21 cellular contexts compared by ENCODE assay signal in genomic region chr16:3008749-3009088, GRCh38. TPM values are rescaled to one million over a fixed set of nuclear protein-coding genes. Genes with fewer than 3 reads are reported as not detected.
DNase-seq lines count a peak whose midpoint lies in the region; ATAC-seq, FAIRE-seq and TF ChIP-seq lines count a peak whose summit lies in the region.
"Had no signal": no experiment of that assay in that cellular context is flagged by ENCODE, and none has a peak within 500 bp of the region (broad histone marks: within the 10 kb centered on the region; RNA-seq: fewer than 3 reads in every experiment).

No MANE protein-coding gene starts in this region.

- H3K27ac Mint-ChIP-seq in Caco-2 (ENCODE audit: unreplicated experiment): peak overlapping the region; percentile 94

- peaks cover 18% of the 10 kb centered on the region for H3K4me1 Mint-ChIP-seq in Caco-2 (ENCODE audit: low read depth, unreplicated experiment)

- peak overlapping the region; percentile 87; the same call in 1 of the 2 replicates for H4K8ac ChIP-seq in H1 (ENCODE audit: extremely low read depth, insufficient read depth, low read length)
- no peak overlapping the region for H4K8ac ChIP-seq in neuronal stem cell (ENCODE audit: low read depth, low read length)

- peaks cover 0 to 6% of the 10 kb centered on the region in 2 experiments; a peak in 1 of 4 replicates for H3K79me2 ChIP-seq in H1 (ENCODE audit: control insufficient read depth in 1 of 2, insufficient read depth in 2 of 2, low read length in 2 of 2)

- no peak overlapping the region for H3K14ac ChIP-seq in H1 (ENCODE audit: insufficient read length)
- peak overlapping the region; percentile 47 for H3K14ac ChIP-seq in neuronal stem cell (ENCODE audit: low read length)

- H3K4me3 Mint-ChIP-seq in Caco-2 (ENCODE audit: unreplicated experiment): peak overlapping the region; percentile 70

- ATAC-seq in GM21529 (IDR thresholded peaks at IDR 0.05; ENCODE audit: unreplicated experiment) (no peak), GM18868 (IDR thresholded peaks at IDR 0.05; ENCODE audit: unreplicated experiment) (no peak)
- ATAC-seq: sciatic nerve had no signal

- H2AFZ ChIP-seq in H1 (ENCODE audit: low read length) (no peak overlapping the region), neuronal stem cell (ENCODE audit: low read length) (no peak overlapping the region)

- H3K79me1 ChIP-seq in H1 (ENCODE audit: low read depth, low read length) (no peaks in the 10 kb centered on the region; the same call in 1 of the 2 replicates), neuronal stem cell (ENCODE audit: low read depth, low read length) (no peaks in the 10 kb centered on the region)

- DNase-seq in Caco-2 (peak in 1 of 2 experiments; percentile 87), NB4 (ENCODE audit: low read depth) (peak; percentile 41), H1 (ENCODE audit: low read depth in 1 of 2, low spot score in 2 of 2) (no peak), neuronal stem cell (ENCODE audit: low spot score) (no peak), activated gamma-delta T cell treated with Interleukin-2 at 50 U/mL for 16 hours (no peak), NCI-H1048 (lab: John Stamatoyannopoulos, UW) (no peak)
- DNase-seq: activated CD4-positive, alpha-beta T cell treated with anti-CD3 and anti-CD28 coated beads for 1 hour; cortex of kidney; DMS153; kidney; midbrain; MM.1S had no signal

- TF ChIP-seq RAD21 in H1 (IDR thresholded peaks at IDR 0.05 in 1 of 2, conservative IDR thresholded peaks at IDR 0.05 in 1 of 2; ENCODE audit: low read depth in 2 of 2, low read length in 2 of 2): no peak

- no TSS peak for BruUV-seq in Caco-2 (replicated peaks; lab: Mats Ljungman, UMichigan)

- peaks cover 27% of the 10 kb centered on the region for H3K23me2 ChIP-seq in H1 (ENCODE audit: low read depth, low read length)

- peak overlapping the region; percentile 94 for H4K5ac ChIP-seq in H1 (ENCODE audit: insufficient read length, low read depth, low read length)

- no peak for TF ChIP-seq POLR2A in NB4 (IDR thresholded peaks at IDR 0.05; ENCODE audit: extremely low read depth, insufficient read length)
- no peak for TF ChIP-seq POLR2A in H1 (IDR thresholded peaks at IDR 0.05; ENCODE audit: control extremely low read depth in 1 of 2, low read depth in 2 of 2, low read length in 2 of 2)

- no peaks in the 10 kb centered on the region for H3K27me3 Mint-ChIP-seq in Caco-2 (ENCODE audit: insufficient read depth, unreplicated experiment)

- peak overlapping the region; percentile 62; the same call in 1 of the 2 replicates for H2BK20ac ChIP-seq in H1 (ENCODE audit: low read length)

- H3K36me3 ChIP-seq in Caco-2 (ENCODE audit: control insufficient read depth, insufficient read depth, low read length) (no peaks in the 10 kb centered on the region), H1 (ENCODE audit: control insufficient read depth in 2 of 4, insufficient read depth in 4 of 4, low read length in 3 of 4) (peaks cover 0 to 3% (median 0%) of the 10 kb centered on the region in 4 experiments; a peak in 1 of 8 replicates), neuronal stem cell (replicated peaks in 1 of 2; ENCODE audit: control insufficient read depth in 2 of 2, insufficient read depth in 2 of 2, low read length in 2 of 2) (no peaks in the 10 kb centered on the region)
- H3K36me3 ChIP-seq: ascending aorta, esophagus muscularis mucosa, HAP-1, thoracic aorta had no signal

- H3K18ac ChIP-seq in H1 (ENCODE audit: extremely low read depth, low read length): peak overlapping the region; percentile 100
- H3K18ac ChIP-seq in neuronal stem cell (ENCODE audit: low read length): peak overlapping the region; percentile 52

- H4K91ac ChIP-seq in H1 (replicated peaks; ENCODE audit: insufficient read length, low read length) (peak overlapping the region; percentile 99), neuronal stem cell (ENCODE audit: low read depth, low read length, poor library complexity) (no peak overlapping the region)

- H3K4me2 ChIP-seq in H1 (ENCODE audit: insufficient read depth in 1 of 2, low read depth in 2 of 2, low read length in 2 of 2): peak overlapping the region; percentile 84 to 88
- H3K4me2 ChIP-seq in neuronal stem cell (ENCODE audit: insufficient read depth, low read length, poor library complexity, severe bottlenecking): no peak overlapping the region

- WGBS in H1 (ENCODE audit: extremely low coverage in 1 of 2, insufficient coverage in 1 of 2, insufficient read length in 1 of 2, insufficient replicate concordance in 2 of 2, low coverage in 1 of 2, low lambda C conversion rate in 2 of 2, missing lambda C conversion rate in 1 of 2), 2 experiments: 13% methylated on average over 6 of the region's 6 CpGs; no CpG with 5 or more reads in 1 of the 2 experiments
- no CpG with 5 or more reads among the region's 6 CpGs for WGBS in neuronal stem cell (ENCODE audit: extremely low coverage in 2 of 2, insufficient read length in 2 of 2, insufficient replicate concordance in 1 of 2), 2 donors

- H3K27ac ChIP-seq in H1 (ENCODE audit: low read depth, low read length): peak overlapping the region; percentile 96
- no peak overlapping the region for H3K27ac ChIP-seq in neuronal stem cell (replicated peaks; ENCODE audit: low read length)
- H3K27ac ChIP-seq: ascending aorta, esophagus muscularis mucosa, thoracic aorta had no signal

- H2BK15ac ChIP-seq in H1 (ENCODE audit: low read length) (no peak overlapping the region), neuronal stem cell (ENCODE audit: low read length) (no peak overlapping the region)

- peaks cover 74% of the 10 kb centered on the region for H3K4me1 ChIP-seq in Caco-2
- H3K4me1 ChIP-seq in H1 (replicated peaks in 1 of 4; ENCODE audit: control insufficient read depth in 3 of 4, insufficient read depth in 4 of 4, low read length in 3 of 4): peaks cover 20 to 63% (median 54%) of the 10 kb centered on the region in 4 experiments
- peaks cover 19 to 25% of the 10 kb centered on the region in 2 donors for H3K4me1 ChIP-seq in neuronal stem cell (ENCODE audit: control insufficient read depth in 2 of 2, insufficient read depth in 1 of 2, low read depth in 1 of 2, low read length in 2 of 2)

- peaks cover 2 to 8% of the 10 kb centered on the region in 2 experiments for H4K20me1 ChIP-seq in H1 (replicated peaks in 1 of 2; ENCODE audit: control insufficient read depth in 1 of 2, insufficient read depth in 2 of 2, low read length in 2 of 2)

- no peak overlapping the region for H3K4me3 ChIP-seq in Caco-2 (ENCODE audit: low read depth, low read length)
- no peak overlapping the region for H3K4me3 ChIP-seq in NB4 (ENCODE audit: low read depth, low read length)
- peak overlapping the region; percentile 0 to 52 (median 39); a peak in 6 of 8 replicates for H3K4me3 ChIP-seq in H1 (ENCODE audit: extremely low read depth in 1 of 4, insufficient read depth in 2 of 4, low read depth in 3 of 4, low read length in 4 of 4)
- H3K4me3 ChIP-seq in neuronal stem cell (ENCODE audit: low read length in 2 of 2): no peak overlapping the region
- H3K4me3 ChIP-seq: ascending aorta, HAP-1 had no signal

- TF ChIP-seq CTCF in Caco-2 (IDR thresholded peaks at IDR 0.05; ENCODE audit: insufficient read depth in 1 of 2, low read depth in 1 of 2, low read length in 1 of 2, severe bottlenecking in 1 of 2, unreplicated experiment in 1 of 2) (no peak), NB4 (IDR thresholded peaks at IDR 0.05; ENCODE audit: low read depth, low read length) (no peak), H1 (IDR thresholded peaks at IDR 0.05; ENCODE audit: control extremely low read depth in 1 of 3, insufficient read depth in 1 of 3, low read depth in 1 of 3, low read length in 3 of 3) (no peak)

- H2AK5ac ChIP-seq in H1 (ENCODE audit: low read depth, low read length) (peak overlapping the region; percentile 94), neuronal stem cell (ENCODE audit: low read depth, low read length) (peak overlapping the region; percentile 40)

- CTCF ChIA-PET in Caco-2 (lab: Charles Lee): interaction anchor here (1.3 to 2.7 kb wide), 2 partner anchors 19 to 23 kb away, joined by 3 to 14 read pairs; no protein-coding TSS in a partner anchor
- CTCF ChIA-PET in H1 (lab: Charles Lee; ENCODE audit: partially characterized antibody): interaction anchor here (1.0 to 17.3 kb wide), 2 partner anchors 20 to 121 kb away, joined by 3 to 639 read pairs; partner anchors contain the start of genes BICDL2, CLDN6, HCFC1R1 and THOC6

- H3K4ac ChIP-seq in H1 (replicated peaks; ENCODE audit: insufficient read length, low read depth, low read length): peak overlapping the region; percentile 79
- H3K4ac ChIP-seq in neuronal stem cell (ENCODE audit: low read length): no peak overlapping the region

- POLR2A ChIA-PET in Caco-2 (lab: Charles Lee): interaction anchor here (1.2 to 6.5 kb wide), 3 partner anchors 11 to 19 kb away, joined by 4 to 83 read pairs (median 34); partner anchors contain the start of genes HCFC1R1, THOC6 and TNFRSF12A
- POLR2A ChIA-PET in H1 (lab: Charles Lee; ENCODE audit: partially characterized antibody): interaction anchor here (1.3 to 35.7 kb wide), 15 partner anchors 8 to 90 kb away, joined by 3 to 1808 read pairs (median 13); partner anchors contain the start of genes BICDL2, CLDN6, CLDN9 and HCFC1R1

- H2BK12ac ChIP-seq in H1 (ENCODE audit: low read depth, low read length) (peak overlapping the region; percentile 94), neuronal stem cell (ENCODE audit: low read length) (no peak overlapping the region)

- TF ChIP-seq EP300 in H1 (IDR thresholded peaks at IDR 0.05; ENCODE audit: borderline replicate concordance in 1 of 2, low read depth in 2 of 2, low read length in 2 of 2): no peak

- H2BK5ac ChIP-seq in H1 (ENCODE audit: low read depth, low read length) (peak overlapping the region; percentile 97), neuronal stem cell (ENCODE audit: low read length) (no peak overlapping the region)

- FAIRE-seq in H1 (lab: Jason Lieb, UNC): no peak
- FAIRE-seq: kidney had no signal

- no peaks in the 10 kb centered on the region for H3K27me3 ChIP-seq in Caco-2 (replicated peaks; ENCODE audit: control insufficient read depth, insufficient read depth, low read length)
- H3K27me3 ChIP-seq in H1 (replicated peaks in 1 of 4; ENCODE audit: control insufficient read depth in 3 of 4, extremely low read depth in 1 of 4, insufficient read depth in 3 of 4, low read length in 3 of 4): no peaks in the 10 kb centered on the region; a peak in 1 of 7 replicates
- peaks cover 31 to 82% (median 74%) of the 10 kb centered on the region in 3 experiments for H3K27me3 ChIP-seq in neuronal stem cell (ENCODE audit: control insufficient read depth in 3 of 3, insufficient read depth in 3 of 3, low read depth in 1 of 3, low read length in 3 of 3)

- no peaks in the 10 kb centered on the region for H3K9me3 Mint-ChIP-seq in Caco-2 (ENCODE audit: unreplicated experiment)

- peak overlapping the region; percentile 88 for H3K56ac ChIP-seq in H1 (replicated peaks; ENCODE audit: insufficient read length, low read depth, low read length)

- H3K36me3 Mint-ChIP-seq in Caco-2 (ENCODE audit: insufficient read depth, unreplicated experiment): peaks cover 30% of the 10 kb centered on the region

- H3K9me3 ChIP-seq in Caco-2 (no peaks in the 10 kb centered on the region), H1 (ENCODE audit: insufficient read depth in 2 of 2, low read depth in 1 of 2, low read length in 1 of 2) (no peaks in the 10 kb centered on the region), neuronal stem cell (replicated peaks in 1 of 2; ENCODE audit: control insufficient read depth in 2 of 2, insufficient read depth in 1 of 2, low read depth in 1 of 2, low read length in 2 of 2) (no peaks in the 10 kb centered on the region)
- H3K9me3 ChIP-seq: ascending aorta, esophagus muscularis mucosa, HAP-1, thoracic aorta had no signal

- peak overlapping the region; percentile 96 for H2BK120ac ChIP-seq in H1 (replicated peaks; ENCODE audit: low read depth, low read length)
- H2BK120ac ChIP-seq in neuronal stem cell (ENCODE audit: low read depth, low read length): no peak overlapping the region

- H3K23ac ChIP-seq in H1 (ENCODE audit: insufficient read length): no peak overlapping the region
- H3K23ac ChIP-seq in neuronal stem cell (ENCODE audit: low read depth, low read length, poor library complexity): peak overlapping the region; percentile 25

- H3K9ac ChIP-seq in H1 (replicated peaks in 1 of 4; ENCODE audit: extremely low read depth in 1 of 4, low read depth in 3 of 4, low read length in 3 of 4) (peak overlapping the region in 2 of 4 experiments; percentile 15 to 54; a peak in 4 of 7 replicates), neuronal stem cell (ENCODE audit: low read depth, low read length, poor library complexity) (no peak overlapping the region)

- intact Hi-C loops in Caco-2 (cut with micrococcal nuclease; ENCODE audit: unreplicated experiment): no loop called here

RNA-seq across cellular contexts. Expression of gene CLDN9, which starts 4.0 kb away (rescaled TPM):
- 0.79 and 0.91 TPM in 2 replicates for total RNA-seq in Caco-2 (2022)
- 0.60 and 0.77 TPM in 2 replicates for total RNA-seq in H1 (2021; fragmentation: NEBNext Ultra II Directional; extraction: Animal tissue kit (Norgen Biotek cat#: 25700))
- polyA plus RNA-seq in H1 (2011; rRNA removed): 0.89 and 2.2 TPM in 2 replicates
- polyA plus RNA-seq in H1 (2011; cell fraction: cytosol; rRNA removed): 1.1 TPM
- polyA plus RNA-seq in H1 (2011; cell fraction: nucleus; rRNA removed): 1.5 TPM
- 0.88 to 1.4 TPM (median 1.3 TPM) in 4 replicates for polyA plus RNA-seq in H1 (2012, experiment 1 of 2)
- polyA plus RNA-seq in H1 (2012, experiment 2 of 2): 0.79 TPM
- 0.45 TPM for polyA plus RNA-seq in H1 (2013, experiment 1 of 2)
- 0.64 TPM for polyA plus RNA-seq in H1 (2013, experiment 2 of 2)
- 0.54 and 0.69 TPM in 2 replicates for polyA minus RNA-seq in H1 (2011; rRNA and poly(A)+ RNA removed)
- 1.2 TPM for polyA minus RNA-seq in H1 (2011; cell fraction: cytosol; rRNA and poly(A)+ RNA removed)
- 2.4 TPM for polyA minus RNA-seq in H1 (2011; cell fraction: nucleus; rRNA and poly(A)+ RNA removed)
- polyA plus RNA-seq in neuronal stem cell (2013, experiment 1 of 2): not detected
- polyA plus RNA-seq in neuronal stem cell (2013, experiment 2 of 2): not detected
- total RNA-seq: ascending aorta, glomerular endothelial cell, RPMI7951 had no signal

RNA-seq across cellular contexts. Expression of gene CLDN6, which starts 9.3 kb away (rescaled TPM):
- 9.0 and 12.9 TPM in 2 replicates for total RNA-seq in Caco-2 (2022)
- total RNA-seq in H1 (2021; fragmentation: NEBNext Ultra II Directional; extraction: Animal tissue kit (Norgen Biotek cat#: 25700)): 747 and 793 TPM in 2 replicates
- 1,115 and 1,541 TPM in 2 replicates for polyA plus RNA-seq in H1 (2011; rRNA removed)
- polyA plus RNA-seq in H1 (2011; cell fraction: cytosol; rRNA removed): 1,064 TPM
- polyA plus RNA-seq in H1 (2011; cell fraction: nucleus; rRNA removed): 853 TPM
- 1,062 to 1,141 TPM (median 1,120 TPM) in 4 replicates for polyA plus RNA-seq in H1 (2012, experiment 1 of 2)
- 1,707 TPM for polyA plus RNA-seq in H1 (2012, experiment 2 of 2)
- 1,092 TPM for polyA plus RNA-seq in H1 (2013, experiment 1 of 2)
- polyA plus RNA-seq in H1 (2013, experiment 2 of 2): 1,249 TPM
- polyA minus RNA-seq in H1 (2011; rRNA and poly(A)+ RNA removed): 497 and 676 TPM in 2 replicates
- polyA minus RNA-seq in H1 (2011; cell fraction: cytosol; rRNA and poly(A)+ RNA removed): 373 TPM
- polyA minus RNA-seq in H1 (2011; cell fraction: nucleus; rRNA and poly(A)+ RNA removed): 219 TPM
- 14.1 TPM for polyA plus RNA-seq in neuronal stem cell (2013, experiment 1 of 2)
- polyA plus RNA-seq in neuronal stem cell (2013, experiment 2 of 2): 14.2 TPM
- total RNA-seq: ascending aorta, esophagus muscularis mucosa, RPMI7951, sciatic nerve, thoracic aorta had no signal

RNA-seq across cellular contexts. Expression of gene TNFRSF12A, which starts 11.4 kb away (rescaled TPM):
- total RNA-seq in Caco-2 (2022): 62.5 and 66.4 TPM in 2 replicates
- total RNA-seq in H1 (2021; fragmentation: NEBNext Ultra II Directional; extraction: Animal tissue kit (Norgen Biotek cat#: 25700)): 77.0 and 81.0 TPM in 2 replicates
- polyA plus RNA-seq in H1 (2011; rRNA removed): 82.5 and 121 TPM in 2 replicates
- polyA plus RNA-seq in H1 (2011; cell fraction: cytosol; rRNA removed): 88.3 TPM
- 120 TPM for polyA plus RNA-seq in H1 (2011; cell fraction: nucleus; rRNA removed)
- polyA plus RNA-seq in H1 (2012, experiment 1 of 2): 45.8 to 72.6 TPM (median 63.2 TPM) in 4 replicates
- 45.0 TPM for polyA plus RNA-seq in H1 (2012, experiment 2 of 2)
- polyA plus RNA-seq in H1 (2013, experiment 1 of 2): 89.9 TPM
- 111 TPM for polyA plus RNA-seq in H1 (2013, experiment 2 of 2)
- polyA minus RNA-seq in H1 (2011; rRNA and poly(A)+ RNA removed): 16.6 and 17.1 TPM in 2 replicates
- polyA minus RNA-seq in H1 (2011; cell fraction: cytosol; rRNA and poly(A)+ RNA removed): 52.9 TPM
- 42.5 TPM for polyA minus RNA-seq in H1 (2011; cell fraction: nucleus; rRNA and poly(A)+ RNA removed)
- 10.4 TPM for polyA plus RNA-seq in neuronal stem cell (2013, experiment 1 of 2)
- polyA plus RNA-seq in neuronal stem cell (2013, experiment 2 of 2): 10.2 TPM

RNA-seq across cellular contexts. Expression of gene HCFC1R1, which starts 15.0 kb away (rescaled TPM):
- total RNA-seq in Caco-2 (2022): 40.8 and 44.9 TPM in 2 replicates
- total RNA-seq in H1 (2021; fragmentation: NEBNext Ultra II Directional; extraction: Animal tissue kit (Norgen Biotek cat#: 25700)): 66.2 and 72.7 TPM in 2 replicates
- polyA plus RNA-seq in H1 (2011; rRNA removed): 138 and 195 TPM in 2 replicates
- 98.0 TPM for polyA plus RNA-seq in H1 (2011; cell fraction: cytosol; rRNA removed)
- 119 TPM for polyA plus RNA-seq in H1 (2011; cell fraction: nucleus; rRNA removed)
- polyA plus RNA-seq in H1 (2012, experiment 1 of 2): 100 to 142 TPM (median 123 TPM) in 4 replicates
- polyA plus RNA-seq in H1 (2012, experiment 2 of 2): 151 TPM
- polyA plus RNA-seq in H1 (2013, experiment 1 of 2): 119 TPM
- polyA plus RNA-seq in H1 (2013, experiment 2 of 2): 124 TPM
- polyA minus RNA-seq in H1 (2011; rRNA and poly(A)+ RNA removed): 16.3 and 19.5 TPM in 2 replicates
- polyA minus RNA-seq in H1 (2011; cell fraction: cytosol; rRNA and poly(A)+ RNA removed): 37.1 TPM
- 29.6 TPM for polyA minus RNA-seq in H1 (2011; cell fraction: nucleus; rRNA and poly(A)+ RNA removed)
- 113 TPM for polyA plus RNA-seq in neuronal stem cell (2013, experiment 1 of 2)
- polyA plus RNA-seq in neuronal stem cell (2013, experiment 2 of 2): 117 TPM

RNA-seq across cellular contexts. Expression of gene THOC6, which starts 15.1 kb away (rescaled TPM):
- total RNA-seq in Caco-2 (2022): 46.0 and 48.0 TPM in 2 replicates
- total RNA-seq in H1 (2021; fragmentation: NEBNext Ultra II Directional; extraction: Animal tissue kit (Norgen Biotek cat#: 25700)): 78.5 and 82.9 TPM in 2 replicates
- polyA plus RNA-seq in H1 (2011; rRNA removed): 111 and 137 TPM in 2 replicates
- polyA plus RNA-seq in H1 (2011; cell fraction: cytosol; rRNA removed): 105 TPM
- polyA plus RNA-seq in H1 (2011; cell fraction: nucleus; rRNA removed): 118 TPM
- 65.6 to 98.4 TPM (median 93.0 TPM) in 4 replicates for polyA plus RNA-seq in H1 (2012, experiment 1 of 2)
- polyA plus RNA-seq in H1 (2012, experiment 2 of 2): 114 TPM
- 36.7 TPM for polyA plus RNA-seq in H1 (2013, experiment 1 of 2)
- 34.1 TPM for polyA plus RNA-seq in H1 (2013, experiment 2 of 2)
- 48.6 and 73.0 TPM in 2 replicates for polyA minus RNA-seq in H1 (2011; rRNA and poly(A)+ RNA removed)
- polyA minus RNA-seq in H1 (2011; cell fraction: cytosol; rRNA and poly(A)+ RNA removed): 59.2 TPM
- polyA minus RNA-seq in H1 (2011; cell fraction: nucleus; rRNA and poly(A)+ RNA removed): 37.9 TPM
- 24.2 TPM for polyA plus RNA-seq in neuronal stem cell (2013, experiment 1 of 2)
- 23.0 TPM for polyA plus RNA-seq in neuronal stem cell (2013, experiment 2 of 2)

Comparison
In these comparisons a context has a peak if more than half of its experiments do, and no peak if none do; other contexts are left out.
1. H3K4me3 ChIP-seq: peak in H1 (4 of 4); none in Caco-2 (single experiment), NB4 (single experiment) and neuronal stem cell (0 of 2).
2. RNA of gene CLDN6, which starts 9.3 kb away (total RNA-seq): 747 to 793 TPM in H1; 9.0 to 12.9 TPM in Caco-2; every median in the first group is over 10 times any median in the second.